ENCODE assay signal across 1 cellular context in genomic region chr6:106360410-106360988, GRCh38.
A peak's percentile ranks its signal among the peaks of the same experiment; 100 is the strongest.
TF ChIP-seq lines count a peak whose summit lies in the region.

A gene with protein sequence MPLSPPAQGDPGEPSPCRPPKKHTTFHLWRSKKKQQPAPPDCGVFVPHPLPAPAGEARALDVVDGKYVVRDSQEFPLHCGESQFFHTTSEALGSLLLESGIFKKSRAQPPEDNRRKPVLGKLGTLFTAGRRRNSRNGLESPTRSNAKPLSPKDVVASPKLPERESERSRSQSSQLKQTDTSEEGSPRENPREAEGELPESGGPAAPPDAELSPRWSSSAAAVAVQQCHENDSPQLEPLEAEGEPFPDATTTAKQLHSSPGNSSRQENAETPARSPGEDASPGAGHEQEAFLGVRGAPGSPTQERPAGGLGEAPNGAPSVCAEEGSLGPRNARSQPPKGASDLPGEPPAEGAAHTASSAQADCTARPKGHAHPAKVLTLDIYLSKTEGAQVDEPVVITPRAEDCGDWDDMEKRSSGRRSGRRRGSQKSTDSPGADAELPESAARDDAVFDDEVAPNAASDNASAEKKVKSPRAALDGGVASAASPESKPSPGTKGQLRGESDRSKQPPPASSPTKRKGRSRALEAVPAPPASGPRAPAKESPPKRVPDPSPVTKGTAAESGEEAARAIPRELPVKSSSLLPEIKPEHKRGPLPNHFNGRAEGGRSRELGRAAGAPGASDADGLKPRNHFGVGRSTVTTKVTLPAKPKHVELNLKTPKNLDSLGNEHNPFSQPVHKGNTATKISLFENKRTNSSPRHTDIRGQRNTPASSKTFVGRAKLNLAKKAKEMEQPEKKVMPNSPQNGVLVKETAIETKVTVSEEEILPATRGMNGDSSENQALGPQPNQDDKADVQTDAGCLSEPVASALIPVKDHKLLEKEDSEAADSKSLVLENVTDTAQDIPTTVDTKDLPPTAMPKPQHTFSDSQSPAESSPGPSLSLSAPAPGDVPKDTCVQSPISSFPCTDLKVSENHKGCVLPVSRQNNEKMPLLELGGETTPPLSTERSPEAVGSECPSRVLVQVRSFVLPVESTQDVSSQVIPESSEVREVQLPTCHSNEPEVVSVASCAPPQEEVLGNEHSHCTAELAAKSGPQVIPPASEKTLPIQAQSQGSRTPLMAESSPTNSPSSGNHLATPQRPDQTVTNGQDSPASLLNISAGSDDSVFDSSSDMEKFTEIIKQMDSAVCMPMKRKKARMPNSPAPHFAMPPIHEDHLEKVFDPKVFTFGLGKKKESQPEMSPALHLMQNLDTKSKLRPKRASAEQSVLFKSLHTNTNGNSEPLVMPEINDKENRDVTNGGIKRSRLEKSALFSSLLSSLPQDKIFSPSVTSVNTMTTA (N-terminal part only) (plus strand): TSS chr6:106360717. CDS start chr6:106360909, 192 bp downstream.

TF ChIP-seq in K562, 482 proteins besides CTCF, POLR2A, EP300 and RAD21 (continued from another document):
- TF ChIP-seq CXXC5 (CRISPR knock-in tag; IDR thresholded peaks at IDR 0.05) = peak; percentile 75
- 0 out of 2 replicates have a peak, but pooled peaks have one; percentile 19 for TF ChIP-seq SMC3 (conservative IDR thresholded peaks at IDR 0.05; ENCODE audit: insufficient read depth, low read depth, low read length)
- TF ChIP-seq ZNF586 (CRISPR knock-in tag; conservative IDR thresholded peaks at IDR 0.05) = no peak
- TF ChIP-seq ZBED1 (IDR thresholded peaks at IDR 0.05) = no peak
- TF ChIP-seq KLF13 (tag; IDR thresholded peaks at IDR 0.05; ENCODE audit: borderline replicate concordance, low read depth) = peak; percentile 50
- TF ChIP-seq, protein P1, sequence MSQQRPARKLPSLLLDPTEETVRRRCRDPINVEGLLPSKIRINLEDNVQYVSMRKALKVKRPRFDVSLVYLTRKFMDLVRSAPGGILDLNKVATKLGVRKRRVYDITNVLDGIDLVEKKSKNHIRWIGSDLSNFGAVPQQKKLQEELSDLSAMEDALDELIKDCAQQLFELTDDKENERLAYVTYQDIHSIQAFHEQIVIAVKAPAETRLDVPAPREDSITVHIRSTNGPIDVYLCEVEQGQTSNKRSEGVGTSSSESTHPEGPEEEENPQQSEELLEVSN (IDR thresholded peaks at IDR 0.05; ENCODE audit: borderline replicate concordance in 1 of 2, extremely low read depth in 1 of 2, insufficient read depth in 1 of 2, insufficient read length in 1 of 2, low read depth in 1 of 2, low read length in 1 of 2, poor library complexity in 1 of 2, severe bottlenecking in 1 of 2) = peak in 1 of 2 experiments; percentile 10
- no peak for TF ChIP-seq FIP1L1 (IDR thresholded peaks at IDR 0.05; ENCODE audit: low read depth, low read length, poor library complexity, severe bottlenecking)
- peak; percentile 32 for TF ChIP-seq ZFP36 (IDR thresholded peaks at IDR 0.05; ENCODE audit: low read depth, low read length, partially characterized antibody)
- no peak for TF ChIP-seq ZNF24 (IDR thresholded peaks at IDR 0.05)
- peak in 1 of 2 experiments; percentile 65; a peak in 1 of 4 replicates for TF ChIP-seq RCOR1 (IDR thresholded peaks at IDR 0.05; ENCODE audit: borderline replicate concordance in 1 of 2, low read depth in 2 of 2, low read length in 2 of 2)
- TF ChIP-seq EHMT2 (IDR thresholded peaks at IDR 0.05) = 0 out of 2 replicates have a peak, but pooled peaks have one; percentile 15
- peak; percentile 95 for TF ChIP-seq ZNF764 (CRISPR knock-in tag; IDR thresholded peaks at IDR 0.05; ENCODE audit: low read depth)
- peak in 2 of 3 experiments; percentile 42 to 72 for TF ChIP-seq YY1 (IDR thresholded peaks at IDR 0.05; ENCODE audit: borderline replicate concordance in 1 of 3, control insufficient read depth in 1 of 3, extremely low read depth in 1 of 3, insufficient read depth in 3 of 3, insufficient read length in 1 of 3, insufficient replicate concordance in 2 of 3, low read depth in 1 of 3, low read length in 2 of 3)
- peak; percentile 50 for TF ChIP-seq PCBP1 (IDR thresholded peaks at IDR 0.05; ENCODE audit: low read depth, low read length, poor library complexity, severe bottlenecking)
- no peak for TF ChIP-seq STAT5B (CRISPR knock-in tag; IDR thresholded peaks at IDR 0.05)
- TF ChIP-seq ZBTB7A (IDR thresholded peaks at IDR 0.05; ENCODE audit: borderline replicate concordance, control insufficient read depth, low read depth, low read length) = peak; percentile 89
- TF ChIP-seq SAFB (IDR thresholded peaks at IDR 0.05; ENCODE audit: borderline replicate concordance, low read depth, low read length) = 0 out of 2 replicates have a peak, but pooled peaks have one; percentile 47
- TF ChIP-seq ZC3H11A (IDR thresholded peaks at IDR 0.05; ENCODE audit: low read depth, low read length) = no peak
- peak; percentile 85 for TF ChIP-seq GATAD2B (IDR thresholded peaks at IDR 0.05; ENCODE audit: borderline replicate concordance)
- TF ChIP-seq ZEB2 (IDR thresholded peaks at IDR 0.05) = peak; percentile 89
- TF ChIP-seq, protein P2, sequence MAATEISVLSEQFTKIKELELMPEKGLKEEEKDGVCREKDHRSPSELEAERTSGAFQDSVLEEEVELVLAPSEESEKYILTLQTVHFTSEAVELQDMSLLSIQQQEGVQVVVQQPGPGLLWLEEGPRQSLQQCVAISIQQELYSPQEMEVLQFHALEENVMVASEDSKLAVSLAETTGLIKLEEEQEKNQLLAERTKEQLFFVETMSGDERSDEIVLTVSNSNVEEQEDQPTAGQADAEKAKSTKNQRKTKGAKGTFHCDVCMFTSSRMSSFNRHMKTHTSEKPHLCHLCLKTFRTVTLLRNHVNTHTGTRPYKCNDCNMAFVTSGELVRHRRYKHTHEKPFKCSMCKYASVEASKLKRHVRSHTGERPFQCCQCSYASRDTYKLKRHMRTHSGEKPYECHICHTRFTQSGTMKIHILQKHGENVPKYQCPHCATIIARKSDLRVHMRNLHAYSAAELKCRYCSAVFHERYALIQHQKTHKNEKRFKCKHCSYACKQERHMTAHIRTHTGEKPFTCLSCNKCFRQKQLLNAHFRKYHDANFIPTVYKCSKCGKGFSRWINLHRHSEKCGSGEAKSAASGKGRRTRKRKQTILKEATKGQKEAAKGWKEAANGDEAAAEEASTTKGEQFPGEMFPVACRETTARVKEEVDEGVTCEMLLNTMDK (IDR thresholded peaks at IDR 0.05; ENCODE audit: borderline replicate concordance, insufficient read depth, low read depth, low read length, poor library complexity, severe bottlenecking) = peak; percentile 51
- TF ChIP-seq CREB1 (IDR thresholded peaks at IDR 0.05) = peak; percentile 26; the same call in 1 of the 2 replicates
- no peak for TF ChIP-seq CREB1 (CRISPR knock-in tag; IDR thresholded peaks at IDR 0.05)
- 0 out of 2 replicates have a peak, but pooled peaks have one; percentile 44 for TF ChIP-seq KLF1 (tag; IDR thresholded peaks at IDR 0.05)
- TF ChIP-seq CREM (IDR thresholded peaks at IDR 0.05; ENCODE audit: low read depth) = peak; percentile 47; the same call in 1 of the 2 replicates
- TF ChIP-seq SMAD4 (CRISPR knock-in tag; conservative IDR thresholded peaks at IDR 0.05) = peak; percentile 62; the same call in 1 of the 2 replicates
